ENCODE assay signal across 12 cellular contexts in genomic region chr12:461425-461824, GRCh38. TPM values are rescaled to one million over a fixed set of nuclear protein-coding genes. Genes with fewer than 3 reads are reported as not detected.
A peak's percentile ranks its signal among the peaks of the same experiment; 100 is the strongest.
DNase-seq lines count a peak whose midpoint lies in the region; ATAC-seq and TF ChIP-seq lines count a peak whose summit lies in the region.
"Had no signal": no experiment of that assay in that cellular context is flagged by ENCODE, and none has a peak within 500 bp of the region (broad histone marks: within the 10 kb centered on the region; RNA-seq: fewer than 3 reads in every experiment).

No MANE protein-coding gene starts in this region.

- peaks cover 4% of the 10 kb centered on the region for H3K4me1 ChIP-seq in iPS-18a (ENCODE audit: control insufficient read depth, low read depth, low read length)

- no peaks in the 10 kb centered on the region for H3K36me3 ChIP-seq in iPS-18a (ENCODE audit: control insufficient read depth, low read depth, low read length)
- H3K36me3 ChIP-seq: left lung, WERI-Rb-1 had no signal

- no peak overlapping the region for H3K27ac Mint-ChIP-seq in activated B cell treated with CpG ODN at 0.5 μM for 24 hours
- H3K27ac Mint-ChIP-seq in stimulated activated memory B cell treated with anti-CD40 and anti-IgM and Interleukin-4, amounts not matched to agents 10 μg/mL and 1 μg/mL and 100 μg/mL, for 72 hours: peak overlapping the region; percentile 6

- no peaks in the 10 kb centered on the region for H3K36me3 Mint-ChIP-seq in activated T-cell treated with anti-CD3 and anti-CD28 coated beads, Interleukin-2, amount 50 U/mL, for 4 hours (ENCODE audit: insufficient read depth)
- H3K36me3 Mint-ChIP-seq in activated B cell treated with CpG ODN at 0.5 μM for 24 hours (ENCODE audit: low read depth): no peaks in the 10 kb centered on the region
- H3K36me3 Mint-ChIP-seq in stimulated activated memory B cell treated with anti-CD40 and anti-IgM and Interleukin-4, amounts not matched to agents 10 μg/mL and 1 μg/mL and 100 μg/mL, for 72 hours: no peaks in the 10 kb centered on the region

- peaks cover 11% of the 10 kb centered on the region for H3K4me1 Mint-ChIP-seq in activated T-cell treated with anti-CD3 and anti-CD28 coated beads, Interleukin-2, amount 50 U/mL, for 4 hours (ENCODE audit: low read depth)
- peaks cover 13% of the 10 kb centered on the region for H3K4me1 Mint-ChIP-seq in activated B cell treated with CpG ODN at 0.5 μM for 24 hours
- peaks cover 12% of the 10 kb centered on the region for H3K4me1 Mint-ChIP-seq in stimulated activated memory B cell treated with anti-CD40 and anti-IgM and Interleukin-4, amounts not matched to agents 10 μg/mL and 1 μg/mL and 100 μg/mL, for 72 hours

- POLR2A ChIA-PET in activated B cell treated with CpG ODN at 0.5 μM for 24 hours (lab: Charles Lee): no interaction called here

- no peak overlapping the region for H3K27ac ChIP-seq in iPS-18a (ENCODE audit: low read length)
- H3K27ac ChIP-seq: left lung, WERI-Rb-1 had no signal

- no peaks in the 10 kb centered on the region for H3K9me3 ChIP-seq in iPS-18a (ENCODE audit: control insufficient read depth, low read depth, low read length)
- H3K9me3 ChIP-seq: left lung had no signal

- H3K4me3 ChIP-seq in iPS-18a (ENCODE audit: low read length): peak overlapping the region; percentile 56

- H3K27me3 Mint-ChIP-seq in activated T-cell treated with anti-CD3 and anti-CD28 coated beads, Interleukin-2, amount 50 U/mL, for 4 hours (ENCODE audit: low read depth): peaks cover 21% of the 10 kb centered on the region
- peaks cover 40% of the 10 kb centered on the region for H3K27me3 Mint-ChIP-seq in activated B cell treated with CpG ODN at 0.5 μM for 24 hours
- peaks cover 53% of the 10 kb centered on the region for H3K27me3 Mint-ChIP-seq in stimulated activated memory B cell treated with anti-CD40 and anti-IgM and Interleukin-4, amounts not matched to agents 10 μg/mL and 1 μg/mL and 100 μg/mL, for 72 hours

- TF ChIP-seq CTCF in activated B cell treated with CpG ODN at 0.5 μM for 24 hours (IDR thresholded peaks at IDR 0.05): no peak

- no peak for DNase-seq in activated T-cell treated with anti-CD3 and anti-CD28 coated beads, Interleukin-2, amount 50 U/mL, for 4 hours
- no peak for DNase-seq in activated T-cell treated with anti-CD3 and anti-CD28 coated beads, Interleukin-2, amount 50 U/mL, for 48 hours
- DNase-seq in activated B cell treated with CpG ODN at 0.5 μM for 24 hours (no peak), medulla oblongata (ENCODE audit: extremely low spot score) (no peak), activated gamma-delta T cell (lab: John Stamatoyannopoulos, UW) (no peak)
- DNase-seq: anterior cingulate cortex, WERI-Rb-1 had no signal

- H3K27me3 ChIP-seq in iPS-18a (ENCODE audit: control insufficient read depth, insufficient read depth, low read length): peaks cover 46% of the 10 kb centered on the region

- CTCF ChIA-PET in activated B cell treated with CpG ODN at 0.5 μM for 24 hours (lab: Charles Lee): interaction anchor here (1.0 kb wide), 1 partner anchor 9 kb away, joined by 3 read pairs; no protein-coding TSS in a partner anchor

- intact Hi-C loops in activated B cell treated with CpG ODN at 0.5 μM for 24 hours (cut with micrococcal nuclease): no loop called here

- H3K9ac ChIP-seq in iPS-18a (ENCODE audit: low read length): no peak overlapping the region

- H3K4me3 Mint-ChIP-seq in activated T-cell treated with anti-CD3 and anti-CD28 coated beads, Interleukin-2, amount 50 U/mL, for 4 hours: peak overlapping the region; percentile 83
- H3K4me3 Mint-ChIP-seq in activated B cell treated with CpG ODN at 0.5 μM for 24 hours: peak overlapping the region; percentile 81
- peak overlapping the region; percentile 80 for H3K4me3 Mint-ChIP-seq in stimulated activated memory B cell treated with anti-CD40 and anti-IgM and Interleukin-4, amounts not matched to agents 10 μg/mL and 1 μg/mL and 100 μg/mL, for 72 hours

- no peaks in the 10 kb centered on the region for H3K9me3 Mint-ChIP-seq in activated T-cell treated with anti-CD3 and anti-CD28 coated beads, Interleukin-2, amount 50 U/mL, for 4 hours
- no peaks in the 10 kb centered on the region for H3K9me3 Mint-ChIP-seq in activated B cell treated with CpG ODN at 0.5 μM for 24 hours
- H3K9me3 Mint-ChIP-seq in stimulated activated memory B cell treated with anti-CD40 and anti-IgM and Interleukin-4, amounts not matched to agents 10 μg/mL and 1 μg/mL and 100 μg/mL, for 72 hours: no peaks in the 10 kb centered on the region

- no peak for ATAC-seq in activated T-cell treated with anti-CD3 and anti-CD28 coated beads, Interleukin-2, amount 50 U/mL, for 4 hours
- no peak for ATAC-seq in activated B cell treated with CpG ODN at 0.5 μM for 24 hours (ENCODE audit: low read depth)
- ATAC-seq in stimulated activated memory B cell treated with anti-CD40 and anti-IgM and Interleukin-4, amounts not matched to agents 10 μg/mL and 1 μg/mL and 100 μg/mL, for 72 hours: no peak
- ATAC-seq in HG02588 (IDR thresholded peaks at IDR 0.05; ENCODE audit: unreplicated experiment): no peak

RNA-seq across cellular contexts. Expression of gene B4GALNT3, which starts 1.7 kb away (rescaled TPM):
- 1 to 10 TPM in 2 of 3 donors, under 1 TPM in 1; 0.87 to 2.9 (median 2.1) TPM for total RNA-seq in activated T-cell treated with anti-CD3 and anti-CD28 coated beads, Interleukin-2, amount 50 U/mL, for 4 hours
- 0.17 TPM in 1 of 2 replicates, not detected in the other for total RNA-seq in activated B cell treated with CpG ODN at 0.5 μM for 24 hours
- total RNA-seq: fibroblast of lung had no signal

RNA-seq across cellular contexts. Expression of gene CCDC77, which starts 60.0 kb away (rescaled TPM):
- total RNA-seq in activated T-cell treated with anti-CD3 and anti-CD28 coated beads, Interleukin-2, amount 50 U/mL, for 4 hours: 1 to 10 TPM; 6.9 to 8.8 (median 8.1) TPM
- 11.0 and 11.2 TPM in 2 replicates for total RNA-seq in activated B cell treated with CpG ODN at 0.5 μM for 24 hours
